12 cellular contexts compared by ENCODE assay signal in the genomic region with DNA sequence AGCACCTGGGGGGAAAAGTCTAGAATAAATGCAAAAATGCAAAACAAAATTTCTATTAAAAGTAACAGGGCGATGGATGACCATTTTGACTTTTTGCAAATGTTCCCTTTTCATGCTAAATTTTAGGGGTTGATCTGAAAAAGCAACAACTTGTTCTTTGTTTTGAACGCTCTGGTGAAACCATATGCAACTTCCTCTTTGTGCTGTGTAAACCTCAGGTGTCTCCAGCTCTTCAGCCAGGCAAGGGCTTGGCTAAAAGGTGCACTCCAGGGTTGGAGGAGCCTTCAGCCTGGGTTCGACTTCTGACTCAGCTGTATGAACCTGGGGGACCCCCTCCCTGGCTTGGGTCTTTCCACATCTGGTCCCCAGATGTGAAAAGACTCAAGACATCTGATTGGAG. TPM values are rescaled to one million over a fixed set of nuclear protein-coding genes. Genes with fewer than 3 reads are reported as not detected.
A peak's percentile ranks its signal among the peaks of the same experiment; 100 is the strongest.
DNase-seq lines count a peak whose midpoint lies in the region; ATAC-seq and TF ChIP-seq lines count a peak whose summit lies in the region.
"Had no signal": no experiment of that assay in that cellular context is flagged by ENCODE, and none has a peak within 500 bp of the region (broad histone marks: within the 10 kb centered on the region; RNA-seq: fewer than 3 reads in every experiment).

No MANE protein-coding gene starts in this region.

- in situ Hi-C loops in gastrocnemius medialis (cut with MboI; ENCODE audit: low sequenced_read_pairs in 4 of 4), result no loop called here

- ATAC-seq in HG03135 (IDR thresholded peaks at IDR 0.05; ENCODE audit: unreplicated experiment), result peak; percentile 59
- no peak for ATAC-seq in psoas muscle
- ATAC-seq in gastrocnemius medialis, result no peak
- ATAC-seq in PC-3, result no peak

- CTCF ChIA-PET in PC-3 (lab: Charles Lee), result no interaction called here

- H3K27me3 ChIP-seq in psoas muscle (ENCODE audit: insufficient read depth in 3 of 3, low read length in 2 of 3), result peaks cover 0 to 9% (median 2%) of the 10 kb centered on the region in 3 donors
- peaks cover 0 to 6% (median 3%) of the 10 kb centered on the region in 3 donors for H3K27me3 ChIP-seq in gastrocnemius medialis
- H3K27me3 ChIP-seq in PC-3 (ENCODE audit: low read length), result peaks cover 67% of the 10 kb centered on the region
- H3K27me3 ChIP-seq: ovary had no signal

- H3K4me1 ChIP-seq in psoas muscle, result no peaks in the 10 kb centered on the region
- H3K4me1 ChIP-seq in gastrocnemius medialis, result no peaks in the 10 kb centered on the region
- no peaks in the 10 kb centered on the region for H3K4me1 ChIP-seq in PC-3 (ENCODE audit: insufficient read depth, low read length)

- H3K9me3 Mint-ChIP-seq in activated naive CD8-positive, alpha-beta T cell treated with anti-CD3 and anti-CD28 coated beads for 36 hours, result no peaks in the 10 kb centered on the region

- peak overlapping the region; percentile 59 for H3K27ac Mint-ChIP-seq in activated naive CD8-positive, alpha-beta T cell treated with anti-CD3 and anti-CD28 coated beads for 36 hours
- H3K27ac Mint-ChIP-seq: H9 had no signal

- H3K79me2 ChIP-seq in PC-3 (ENCODE audit: low read length), result no peaks in the 10 kb centered on the region

- no peak overlapping the region for H2AFZ ChIP-seq in PC-3 (ENCODE audit: low read length)

- 63 to 75% (median 64%) methylated on average over 3 of the region's 3 CpGs for WGBS in psoas muscle, 3 donors

- no peaks in the 10 kb centered on the region for H3K36me3 ChIP-seq in psoas muscle (ENCODE audit: insufficient read depth in 1 of 2, low read depth in 1 of 2)
- no peaks in the 10 kb centered on the region for H3K36me3 ChIP-seq in gastrocnemius medialis
- no peaks in the 10 kb centered on the region for H3K36me3 ChIP-seq in PC-3 (ENCODE audit: low read depth, low read length)
- H3K36me3 ChIP-seq: ovary had no signal

- no peaks in the 10 kb centered on the region for H3K27me3 Mint-ChIP-seq in activated naive CD8-positive, alpha-beta T cell treated with anti-CD3 and anti-CD28 coated beads for 36 hours

- no peaks in the 10 kb centered on the region for H3F3A ChIP-seq in PC-3 (ENCODE audit: low read length, unreplicated experiment)

- intact Hi-C loops in psoas muscle (cut with DNase I) (no loop called here), gastrocnemius medialis (cut with DNase I; ENCODE audit: low total_unique reads) (no loop called here), PC-3 (cut with micrococcal nuclease) (no loop called here)

- no peak overlapping the region for H3K4me3 Mint-ChIP-seq in activated naive CD8-positive, alpha-beta T cell treated with anti-CD3 and anti-CD28 coated beads for 36 hours
- H3K4me3 Mint-ChIP-seq: H9 had no signal

- H4K20me1 ChIP-seq in PC-3 (ENCODE audit: low read length), result no peaks in the 10 kb centered on the region

- POLR2A ChIA-PET in PC-3 (lab: Charles Lee; ENCODE audit: unreplicated experiment), result no interaction called here

- H3K9ac ChIP-seq in PC-3 (ENCODE audit: low read length), result no peak overlapping the region

- DNase-seq in CD1c-positive myeloid dendritic cell (ENCODE audit: extremely low spot score), result peak; percentile 66
- peak; percentile 54 for DNase-seq in GM19240 (ENCODE audit: insufficient read length, low spot score)
- DNase-seq in activated naive CD8-positive, alpha-beta T cell treated with anti-CD3 and anti-CD28 coated beads for 36 hours, result no peak
- DNase-seq in psoas muscle, result no peak
- DNase-seq in gastrocnemius medialis, result no peak
- DNase-seq in DMS 273 (lab: John Stamatoyannopoulos, UW; ENCODE audit: unreplicated experiment), result no peak
- DNase-seq in PC-3, result no peak
- DNase-seq: activated CD4-positive, CD25-positive, alpha-beta regulatory T cell treated with anti-CD3 and anti-CD28 coated beads, Interleukin-2, amount 50 U/mL, for 72 hours; H9; NCI-H2171 treated with DMSO at 0.1 percent for 48 hours; ovary had no signal

- TF ChIP-seq CTCF in psoas muscle (IDR thresholded peaks at IDR 0.05), result no peak
- no peak for TF ChIP-seq CTCF in gastrocnemius medialis (IDR thresholded peaks at IDR 0.05 in 4 of 5, conservative IDR thresholded peaks at IDR 0.05 in 1 of 5)
- TF ChIP-seq CTCF in PC-3 (conservative IDR thresholded peaks at IDR 0.05; ENCODE audit: low read depth, low read length), result no peak

- TF ChIP-seq POLR2A in gastrocnemius medialis (IDR thresholded peaks at IDR 0.05), result no peak

- H3K4me1 Mint-ChIP-seq in activated naive CD8-positive, alpha-beta T cell treated with anti-CD3 and anti-CD28 coated beads for 36 hours, result peaks cover 60% of the 10 kb centered on the region

- BruUV-seq in PC-3 (replicated peaks; lab: Mats Ljungman, UMichigan), result no TSS peak

- no peaks in the 10 kb centered on the region for H3K9me2 ChIP-seq in PC-3 (replicated peaks; ENCODE audit: low read length)

- peaks cover 83% of the 10 kb centered on the region for H3K36me3 Mint-ChIP-seq in activated naive CD8-positive, alpha-beta T cell treated with anti-CD3 and anti-CD28 coated beads for 36 hours

- H3K9me3 ChIP-seq in psoas muscle, result no peaks in the 10 kb centered on the region
- H3K9me3 ChIP-seq in gastrocnemius medialis, result no peaks in the 10 kb centered on the region
- no peaks in the 10 kb centered on the region for H3K9me3 ChIP-seq in PC-3 (ENCODE audit: low read length)
- H3K9me3 ChIP-seq: ovary had no signal

- H3K4me3 ChIP-seq in psoas muscle (no peak overlapping the region), gastrocnemius medialis (no peak overlapping the region), PC-3 (ENCODE audit: low read length) (no peak overlapping the region)
- H3K4me3 ChIP-seq: ovary had no signal

- H3K27ac ChIP-seq in psoas muscle, result no peak overlapping the region
- H3K27ac ChIP-seq in gastrocnemius medialis, result no peak overlapping the region
- H3K27ac ChIP-seq in PC-3 (ENCODE audit: low read length), result no peak overlapping the region
- H3K27ac ChIP-seq: ovary had no signal

- no peak overlapping the region for H3K4me2 ChIP-seq in PC-3 (ENCODE audit: low read length)

RNA-seq across cellular contexts. Expression of a gene that starts 9.5 kb away (rescaled TPM):
- total RNA-seq in activated naive CD8-positive, alpha-beta T cell treated with anti-CD3 and anti-CD28 coated beads for 36 hours, result 100 to 1,000 TPM; 230 to 234 TPM
- total RNA-seq in psoas muscle (1 to 10 TPM; 1.1 to 2.8 (median 1.7) TPM), gastrocnemius medialis (1 to 10 TPM; 1.5 to 3.1 (median 2.8) TPM), PC-3 (2014; rRNA removed) (not detected in 2 replicates)
- polyA plus RNA-seq in psoas muscle, result under 1 TPM; 0.23 to 0.59 (median 0.59) TPM

Comparison
In these comparisons a context has a peak if more than half of its experiments do, and no peak if none do; other contexts are left out.
1. DNase-seq: peak in CD1c-positive myeloid dendritic cell (single experiment) and GM19240 (single experiment); none in activated naive CD8-positive, alpha-beta T cell treated with anti-CD3 and anti-CD28 coated beads for 36 hours (single experiment), psoas muscle (0 of 2), gastrocnemius medialis (0 of 2), DMS 273 (single experiment) and PC-3 (single experiment).
2. RNA of a gene that starts 9.5 kb away (total RNA-seq): 230 to 234 TPM in activated naive CD8-positive, alpha-beta T cell treated with anti-CD3 and anti-CD28 coated beads for 36 hours; 1.5 to 3.1 TPM in gastrocnemius medialis, 1.1 to 2.8 TPM in psoas muscle and not detected in PC-3; every median in the first group is over 10 times any median in the second.